ENCODE assay signal across 1 cellular context in the genomic region with DNA sequence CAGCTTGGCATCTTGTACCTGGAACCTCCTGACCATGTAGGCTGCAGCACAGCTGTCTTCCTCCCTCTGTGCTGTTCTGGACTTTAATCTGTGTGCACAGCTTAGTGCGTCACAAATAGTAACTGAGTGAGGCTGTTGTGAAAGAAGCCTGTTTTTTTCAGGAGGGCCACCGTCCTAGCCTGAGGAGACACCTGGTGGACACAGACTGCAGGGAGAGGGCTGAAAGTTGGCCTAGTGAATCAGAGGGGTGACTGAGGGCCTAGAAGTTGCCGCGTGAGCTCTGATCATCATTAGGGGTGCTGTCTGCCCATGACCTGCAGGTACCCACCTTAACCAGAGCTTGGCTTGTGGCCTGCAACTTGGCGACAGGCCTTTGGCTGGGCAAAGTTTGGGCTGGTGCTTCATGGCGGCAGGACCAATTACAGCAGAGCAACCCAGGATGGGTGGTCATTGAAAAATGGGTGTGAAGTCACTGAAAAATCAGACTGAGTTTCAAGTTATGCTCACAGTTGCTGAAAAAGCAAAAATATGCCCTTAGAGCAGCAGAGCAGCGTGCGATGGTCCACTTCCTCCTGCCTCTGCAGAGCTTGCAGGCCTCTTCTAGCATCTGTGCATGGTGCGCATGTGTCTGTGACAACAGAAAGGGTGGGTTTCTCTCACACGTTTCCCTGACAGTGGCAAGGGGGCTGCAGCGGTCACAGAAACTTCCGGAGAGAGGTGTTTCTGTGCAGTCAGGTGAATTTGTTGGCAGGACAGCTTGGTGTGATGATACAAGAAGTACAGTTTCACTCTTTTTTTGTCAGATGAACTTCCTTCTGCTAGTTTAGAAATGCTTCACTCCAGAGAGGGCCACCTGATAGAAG.
TF ChIP-seq lines count a peak whose summit lies in the region.

No MANE protein-coding gene starts in this region.

TF ChIP-seq in HepG2, 621 proteins besides CTCF, POLR2A, EP300 and RAD21 (continues in another document):
- TF ChIP-seq, protein P1, sequence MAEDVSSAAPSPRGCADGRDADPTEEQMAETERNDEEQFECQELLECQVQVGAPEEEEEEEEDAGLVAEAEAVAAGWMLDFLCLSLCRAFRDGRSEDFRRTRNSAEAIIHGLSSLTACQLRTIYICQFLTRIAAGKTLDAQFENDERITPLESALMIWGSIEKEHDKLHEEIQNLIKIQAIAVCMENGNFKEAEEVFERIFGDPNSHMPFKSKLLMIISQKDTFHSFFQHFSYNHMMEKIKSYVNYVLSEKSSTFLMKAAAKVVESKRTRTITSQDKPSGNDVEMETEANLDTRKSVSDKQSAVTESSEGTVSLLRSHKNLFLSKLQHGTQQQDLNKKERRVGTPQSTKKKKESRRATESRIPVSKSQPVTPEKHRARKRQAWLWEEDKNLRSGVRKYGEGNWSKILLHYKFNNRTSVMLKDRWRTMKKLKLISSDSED (CRISPR knock-in tag; IDR thresholded peaks at IDR 0.05) = 0 out of 2 replicates have a peak, but pooled peaks have one; percentile 31
- TF ChIP-seq, protein P2, sequence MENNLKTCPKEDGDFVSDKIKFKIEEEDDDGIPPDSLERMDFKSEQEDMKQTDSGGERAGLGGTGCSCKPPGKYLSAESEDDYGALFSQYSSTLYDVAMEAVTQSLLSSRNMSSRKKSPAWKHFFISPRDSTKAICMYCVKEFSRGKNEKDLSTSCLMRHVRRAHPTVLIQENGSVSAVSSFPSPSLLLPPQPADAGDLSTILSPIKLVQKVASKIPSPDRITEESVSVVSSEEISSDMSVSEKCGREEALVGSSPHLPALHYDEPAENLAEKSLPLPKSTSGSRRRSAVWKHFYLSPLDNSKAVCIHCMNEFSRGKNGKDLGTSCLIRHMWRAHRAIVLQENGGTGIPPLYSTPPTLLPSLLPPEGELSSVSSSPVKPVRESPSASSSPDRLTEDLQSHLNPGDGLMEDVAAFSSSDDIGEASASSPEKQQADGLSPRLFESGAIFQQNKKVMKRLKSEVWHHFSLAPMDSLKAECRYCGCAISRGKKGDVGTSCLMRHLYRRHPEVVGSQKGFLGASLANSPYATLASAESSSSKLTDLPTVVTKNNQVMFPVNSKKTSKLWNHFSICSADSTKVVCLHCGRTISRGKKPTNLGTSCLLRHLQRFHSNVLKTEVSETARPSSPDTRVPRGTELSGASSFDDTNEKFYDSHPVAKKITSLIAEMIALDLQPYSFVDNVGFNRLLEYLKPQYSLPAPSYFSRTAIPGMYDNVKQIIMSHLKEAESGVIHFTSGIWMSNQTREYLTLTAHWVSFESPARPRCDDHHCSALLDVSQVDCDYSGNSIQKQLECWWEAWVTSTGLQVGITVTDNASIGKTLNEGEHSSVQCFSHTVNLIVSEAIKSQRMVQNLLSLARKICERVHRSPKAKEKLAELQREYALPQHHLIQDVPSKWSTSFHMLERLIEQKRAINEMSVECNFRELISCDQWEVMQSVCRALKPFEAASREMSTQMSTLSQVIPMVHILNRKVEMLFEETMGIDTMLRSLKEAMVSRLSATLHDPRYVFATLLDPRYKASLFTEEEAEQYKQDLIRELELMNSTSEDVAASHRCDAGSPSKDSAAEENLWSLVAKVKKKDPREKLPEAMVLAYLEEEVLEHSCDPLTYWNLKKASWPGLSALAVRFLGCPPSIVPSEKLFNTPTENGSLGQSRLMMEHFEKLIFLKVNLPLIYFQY (CRISPR knock-in tag; IDR thresholded peaks at IDR 0.05; ENCODE audit: borderline replicate concordance) = peak; percentile 85; the same call in 1 of the 2 replicates
- no peak for TF ChIP-seq ZNF496 (CRISPR knock-in tag; IDR thresholded peaks at IDR 0.05; ENCODE audit: insufficient replicate concordance)
- peak; percentile 83; the same call in 1 of the 2 replicates for TF ChIP-seq ZZZ3 (CRISPR knock-in tag; IDR thresholded peaks at IDR 0.05; ENCODE audit: borderline replicate concordance)
- peak; percentile 76 for TF ChIP-seq RBM22 (optimal IDR thresholded peaks at IDR 0.05; ENCODE audit: low read length)
- TF ChIP-seq, protein P3, sequence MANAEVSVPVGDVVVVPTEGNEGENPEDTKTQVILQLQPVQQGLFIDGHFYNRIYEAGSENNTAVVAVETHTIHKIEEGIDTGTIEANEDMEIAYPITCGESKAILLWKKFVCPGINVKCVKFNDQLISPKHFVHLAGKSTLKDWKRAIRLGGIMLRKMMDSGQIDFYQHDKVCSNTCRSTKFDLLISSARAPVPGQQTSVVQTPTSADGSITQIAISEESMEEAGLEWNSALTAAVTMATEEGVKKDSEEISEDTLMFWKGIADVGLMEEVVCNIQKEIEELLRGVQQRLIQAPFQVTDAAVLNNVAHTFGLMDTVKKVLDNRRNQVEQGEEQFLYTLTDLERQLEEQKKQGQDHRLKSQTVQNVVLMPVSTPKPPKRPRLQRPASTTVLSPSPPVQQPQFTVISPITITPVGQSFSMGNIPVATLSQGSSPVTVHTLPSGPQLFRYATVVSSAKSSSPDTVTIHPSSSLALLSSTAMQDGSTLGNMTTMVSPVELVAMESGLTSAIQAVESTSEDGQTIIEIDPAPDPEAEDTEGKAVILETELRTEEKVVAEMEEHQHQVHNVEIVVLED (CRISPR knock-in tag; IDR thresholded peaks at IDR 0.05; ENCODE audit: borderline replicate concordance) = peak; percentile 54; the same call in 1 of the 2 replicates
- TF ChIP-seq SPEN (CRISPR knock-in tag; IDR thresholded peaks at IDR 0.05; ENCODE audit: low read depth) = peak; percentile 89
- TF ChIP-seq ARNTL (CRISPR knock-in tag; IDR thresholded peaks at IDR 0.05) = peak; percentile 68; the same call in 1 of the 2 replicates
- TF ChIP-seq NCOR1 (IDR thresholded peaks at IDR 0.05; ENCODE audit: borderline replicate concordance, low read length) = peak; percentile 98
- TF ChIP-seq SIX4 (CRISPR knock-in tag; IDR thresholded peaks at IDR 0.05) = peak; percentile 73
- TF ChIP-seq, protein P4, sequence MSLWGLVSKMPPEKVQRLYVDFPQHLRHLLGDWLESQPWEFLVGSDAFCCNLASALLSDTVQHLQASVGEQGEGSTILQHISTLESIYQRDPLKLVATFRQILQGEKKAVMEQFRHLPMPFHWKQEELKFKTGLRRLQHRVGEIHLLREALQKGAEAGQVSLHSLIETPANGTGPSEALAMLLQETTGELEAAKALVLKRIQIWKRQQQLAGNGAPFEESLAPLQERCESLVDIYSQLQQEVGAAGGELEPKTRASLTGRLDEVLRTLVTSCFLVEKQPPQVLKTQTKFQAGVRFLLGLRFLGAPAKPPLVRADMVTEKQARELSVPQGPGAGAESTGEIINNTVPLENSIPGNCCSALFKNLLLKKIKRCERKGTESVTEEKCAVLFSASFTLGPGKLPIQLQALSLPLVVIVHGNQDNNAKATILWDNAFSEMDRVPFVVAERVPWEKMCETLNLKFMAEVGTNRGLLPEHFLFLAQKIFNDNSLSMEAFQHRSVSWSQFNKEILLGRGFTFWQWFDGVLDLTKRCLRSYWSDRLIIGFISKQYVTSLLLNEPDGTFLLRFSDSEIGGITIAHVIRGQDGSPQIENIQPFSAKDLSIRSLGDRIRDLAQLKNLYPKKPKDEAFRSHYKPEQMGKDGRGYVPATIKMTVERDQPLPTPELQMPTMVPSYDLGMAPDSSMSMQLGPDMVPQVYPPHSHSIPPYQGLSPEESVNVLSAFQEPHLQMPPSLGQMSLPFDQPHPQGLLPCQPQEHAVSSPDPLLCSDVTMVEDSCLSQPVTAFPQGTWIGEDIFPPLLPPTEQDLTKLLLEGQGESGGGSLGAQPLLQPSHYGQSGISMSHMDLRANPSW (CRISPR knock-in tag; IDR thresholded peaks at IDR 0.05; ENCODE audit: borderline replicate concordance) = 0 out of 2 replicates have a peak, but pooled peaks have one; percentile 71
- peak; percentile 56 for TF ChIP-seq YY1 (IDR thresholded peaks at IDR 0.05; ENCODE audit: insufficient read depth, insufficient replicate concordance, low read depth, low read length)
- TF ChIP-seq ONECUT2 (CRISPR knock-in tag; IDR thresholded peaks at IDR 0.05) = 0 out of 2 replicates have a peak, but pooled peaks have one; percentile 30
- TF ChIP-seq ZNF468 (CRISPR knock-in tag; IDR thresholded peaks at IDR 0.05) = peak; percentile 73; the same call in 1 of the 2 replicates
- TF ChIP-seq ZNF567 (CRISPR knock-in tag; IDR thresholded peaks at IDR 0.05; ENCODE audit: borderline replicate concordance) = peak; percentile 85; the same call in 1 of the 2 replicates
- TF ChIP-seq ZNF274 (CRISPR knock-in tag; IDR thresholded peaks at IDR 0.05) = peak; percentile 58
- TF ChIP-seq ZNF777 (CRISPR knock-in tag; IDR thresholded peaks at IDR 0.05) = peak; percentile 81
- peak; percentile 40; the same call in 1 of the 2 replicates for TF ChIP-seq TBX3 (IDR thresholded peaks at IDR 0.05; ENCODE audit: borderline replicate concordance)
- TF ChIP-seq ZSCAN9 (CRISPR knock-in tag; IDR thresholded peaks at IDR 0.05; ENCODE audit: borderline replicate concordance) = peak; percentile 66
- TF ChIP-seq CEBPG (CRISPR knock-in tag; IDR thresholded peaks at IDR 0.05) = peak; percentile 99
- TF ChIP-seq, protein P5, sequence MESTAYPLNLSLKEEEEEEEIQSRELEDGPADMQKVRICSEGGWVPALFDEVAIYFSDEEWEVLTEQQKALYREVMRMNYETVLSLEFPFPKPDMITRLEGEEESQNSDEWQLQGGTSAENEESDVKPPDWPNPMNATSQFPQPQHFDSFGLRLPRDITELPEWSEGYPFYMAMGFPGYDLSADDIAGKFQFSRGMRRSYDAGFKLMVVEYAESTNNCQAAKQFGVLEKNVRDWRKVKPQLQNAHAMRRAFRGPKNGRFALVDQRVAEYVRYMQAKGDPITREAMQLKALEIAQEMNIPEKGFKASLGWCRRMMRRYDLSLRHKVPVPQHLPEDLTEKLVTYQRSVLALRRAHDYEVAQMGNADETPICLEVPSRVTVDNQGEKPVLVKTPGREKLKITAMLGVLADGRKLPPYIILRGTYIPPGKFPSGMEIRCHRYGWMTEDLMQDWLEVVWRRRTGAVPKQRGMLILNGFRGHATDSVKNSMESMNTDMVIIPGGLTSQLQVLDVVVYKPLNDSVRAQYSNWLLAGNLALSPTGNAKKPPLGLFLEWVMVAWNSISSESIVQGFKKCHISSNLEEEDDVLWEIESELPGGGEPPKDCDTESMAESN (CRISPR knock-in tag; conservative IDR thresholded peaks at IDR 0.05) = peak; percentile 74; the same call in 1 of the 2 replicates
- TF ChIP-seq ZFX (CRISPR knock-in tag; IDR thresholded peaks at IDR 0.05; ENCODE audit: low read depth) = peak; percentile 91
- TF ChIP-seq RAD51 (IDR thresholded peaks at IDR 0.05; ENCODE audit: borderline replicate concordance) = no peak
- TF ChIP-seq, protein P6, sequence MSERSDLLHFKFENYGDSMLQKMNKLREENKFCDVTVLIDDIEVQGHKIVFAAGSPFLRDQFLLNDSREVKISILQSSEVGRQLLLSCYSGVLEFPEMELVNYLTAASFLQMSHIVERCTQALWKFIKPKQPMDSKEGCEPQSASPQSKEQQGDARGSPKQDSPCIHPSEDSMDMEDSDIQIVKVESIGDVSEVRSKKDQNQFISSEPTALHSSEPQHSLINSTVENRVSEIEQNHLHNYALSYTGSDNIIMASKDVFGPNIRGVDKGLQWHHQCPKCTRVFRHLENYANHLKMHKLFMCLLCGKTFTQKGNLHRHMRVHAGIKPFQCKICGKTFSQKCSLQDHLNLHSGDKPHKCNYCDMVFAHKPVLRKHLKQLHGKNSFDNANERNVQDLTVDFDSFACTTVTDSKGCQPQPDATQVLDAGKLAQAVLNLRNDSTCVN (CRISPR knock-in tag; IDR thresholded peaks at IDR 0.05; ENCODE audit: borderline replicate concordance) = peak; percentile 83; the same call in 1 of the 2 replicates
- peak; percentile 75; the same call in 1 of the 2 replicates for TF ChIP-seq ZNF782 (CRISPR knock-in tag; IDR thresholded peaks at IDR 0.05; ENCODE audit: borderline replicate concordance)
- TF ChIP-seq TGIF2 (CRISPR knock-in tag; IDR thresholded peaks at IDR 0.05) = peak; percentile 93
- TF ChIP-seq ZNF747 (CRISPR knock-in tag; IDR thresholded peaks at IDR 0.05; ENCODE audit: borderline replicate concordance) = peak; percentile 85; the same call in 1 of the 2 replicates
- TF ChIP-seq, protein P7, sequence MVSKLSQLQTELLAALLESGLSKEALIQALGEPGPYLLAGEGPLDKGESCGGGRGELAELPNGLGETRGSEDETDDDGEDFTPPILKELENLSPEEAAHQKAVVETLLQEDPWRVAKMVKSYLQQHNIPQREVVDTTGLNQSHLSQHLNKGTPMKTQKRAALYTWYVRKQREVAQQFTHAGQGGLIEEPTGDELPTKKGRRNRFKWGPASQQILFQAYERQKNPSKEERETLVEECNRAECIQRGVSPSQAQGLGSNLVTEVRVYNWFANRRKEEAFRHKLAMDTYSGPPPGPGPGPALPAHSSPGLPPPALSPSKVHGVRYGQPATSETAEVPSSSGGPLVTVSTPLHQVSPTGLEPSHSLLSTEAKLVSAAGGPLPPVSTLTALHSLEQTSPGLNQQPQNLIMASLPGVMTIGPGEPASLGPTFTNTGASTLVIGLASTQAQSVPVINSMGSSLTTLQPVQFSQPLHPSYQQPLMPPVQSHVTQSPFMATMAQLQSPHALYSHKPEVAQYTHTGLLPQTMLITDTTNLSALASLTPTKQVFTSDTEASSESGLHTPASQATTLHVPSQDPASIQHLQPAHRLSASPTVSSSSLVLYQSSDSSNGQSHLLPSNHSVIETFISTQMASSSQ (IDR thresholded peaks at IDR 0.05; ENCODE audit: low read depth) = peak; percentile 54
- TF ChIP-seq, protein P7 (CRISPR knock-in tag; IDR thresholded peaks at IDR 0.05; ENCODE audit: borderline replicate concordance) = peak; percentile 75; the same call in 1 of the 2 replicates
- TF ChIP-seq MEIS2 (CRISPR knock-in tag; IDR thresholded peaks at IDR 0.05) = 0 out of 2 replicates have a peak, but pooled peaks have one; percentile 60
- TF ChIP-seq TSC22D2 (CRISPR knock-in tag; IDR thresholded peaks at IDR 0.05; ENCODE audit: borderline replicate concordance) = peak; percentile 89; the same call in 1 of the 2 replicates
- no peak for TF ChIP-seq CHD4 (IDR thresholded peaks at IDR 0.05; ENCODE audit: borderline replicate concordance, low read length)
- TF ChIP-seq ZBTB7B (CRISPR knock-in tag; IDR thresholded peaks at IDR 0.05) = peak; percentile 88
- TF ChIP-seq GATAD1 (CRISPR knock-in tag; IDR thresholded peaks at IDR 0.05) = peak; percentile 78
- 0 out of 2 replicates have a peak, but pooled peaks have one; percentile 83 for TF ChIP-seq ZNF253 (CRISPR knock-in tag; IDR thresholded peaks at IDR 0.05; ENCODE audit: borderline replicate concordance)
- peak; percentile 68 for TF ChIP-seq ZBTB20 (CRISPR knock-in tag; IDR thresholded peaks at IDR 0.05; ENCODE audit: borderline replicate concordance, low read depth)
- TF ChIP-seq DR1 (CRISPR knock-in tag; IDR thresholded peaks at IDR 0.05) = peak; percentile 80
- TF ChIP-seq RNF2 (conservative IDR thresholded peaks at IDR 0.05; ENCODE audit: low read depth) = peak; percentile 71
